In genomic region chr4:158255727-158256324, GRCh38 we compare ENCODE assay signal across 8 cellular contexts.
DNase-seq lines count a peak whose midpoint lies in the region; ATAC-seq, FAIRE-seq and TF ChIP-seq lines count a peak whose summit lies in the region.

No MANE protein-coding gene starts in this region.

- H4K20me1 ChIP-seq in DOHH2 (ENCODE audit: control insufficient read depth, insufficient read depth, low read depth, low read length) = no peaks in the 10 kb centered on the region
- no peaks in the 10 kb centered on the region for H4K20me1 ChIP-seq in OCI-LY1 (ENCODE audit: insufficient read depth, low read length)

- H3K27ac Mint-ChIP-seq in nephron = no peak overlapping the region

- H3K4me1 ChIP-seq in DOHH2 (ENCODE audit: control insufficient read depth, low read length) (no peaks in the 10 kb centered on the region), OCI-LY1 (ENCODE audit: insufficient read depth, low read length, severe bottlenecking) (peaks cover 3% of the 10 kb centered on the region)

- no peaks in the 10 kb centered on the region for H3K36me3 Mint-ChIP-seq in nephron (ENCODE audit: low read depth)

- H3K4me3 ChIP-seq in DOHH2 (ENCODE audit: low read length) (no peak overlapping the region), OCI-LY1 (ENCODE audit: low read depth, low read length, poor library complexity, severe bottlenecking) (no peak overlapping the region)

- no peak overlapping the region for H3K4me3 Mint-ChIP-seq in nephron

- no peaks in the 10 kb centered on the region for H3K9me2 ChIP-seq in DOHH2 (replicated peaks; ENCODE audit: control insufficient read depth, low read length)
- no peaks in the 10 kb centered on the region for H3K9me2 ChIP-seq in OCI-LY1 (ENCODE audit: low read depth, low read length)

- TF ChIP-seq CTCF in DOHH2 (IDR thresholded peaks at IDR 0.05; ENCODE audit: low read depth, low read length, poor library complexity, severe bottlenecking) (peak; percentile 59), OCI-LY1 (IDR thresholded peaks at IDR 0.05; ENCODE audit: low read length) (peak; percentile 63), nephron (IDR thresholded peaks at IDR 0.05; ENCODE audit: unreplicated experiment in 3 of 3) (peak; percentile 74 to 82 (median 80))

- no peaks in the 10 kb centered on the region for H3K4me1 Mint-ChIP-seq in nephron

- peak; percentile 89 for FAIRE-seq in endometrium (lab: Jason Lieb, UNC)

- H3K27ac ChIP-seq in DOHH2 (ENCODE audit: low read depth, low read length) (no peak overlapping the region), OCI-LY1 (ENCODE audit: low read depth, low read length, poor library complexity, severe bottlenecking) (no peak overlapping the region)

- peak; percentile 48 for ATAC-seq in GM19468 (IDR thresholded peaks at IDR 0.05; ENCODE audit: extremely low read depth, unreplicated experiment)
- peak; percentile 60 for ATAC-seq in HG03460 (IDR thresholded peaks at IDR 0.05; ENCODE audit: unreplicated experiment)

- H3K27me3 Mint-ChIP-seq in nephron (ENCODE audit: low read depth) = no peaks in the 10 kb centered on the region

- H3F3A ChIP-seq in DOHH2 (ENCODE audit: control insufficient read depth, insufficient read depth) (no peaks in the 10 kb centered on the region), OCI-LY1 (ENCODE audit: insufficient read depth, low read length) (no peaks in the 10 kb centered on the region)

- H3K36me3 ChIP-seq in DOHH2 (ENCODE audit: control insufficient read depth, low read length) (no peaks in the 10 kb centered on the region), OCI-LY1 (ENCODE audit: insufficient read depth, low read length) (no peaks in the 10 kb centered on the region)

- H3K27me3 ChIP-seq in DOHH2 (ENCODE audit: control insufficient read depth, low read length) (no peaks in the 10 kb centered on the region), OCI-LY1 (ENCODE audit: insufficient read depth, low read length) (no peaks in the 10 kb centered on the region)

- no peaks in the 10 kb centered on the region for H3K79me2 ChIP-seq in DOHH2 (ENCODE audit: control insufficient read depth, low read length)
- no peaks in the 10 kb centered on the region for H3K79me2 ChIP-seq in OCI-LY1 (ENCODE audit: insufficient read depth, low read length)

- no peak for DNase-seq in effector CD8-positive, alpha-beta T cell (lab: John Stamatoyannopoulos, UW)
- no peak for DNase-seq in cortex of kidney (lab: John Stamatoyannopoulos, UW)

- H3K9ac ChIP-seq in OCI-LY1 (ENCODE audit: low read length) = no peak overlapping the region

- H3K9me3 Mint-ChIP-seq in nephron = no peaks in the 10 kb centered on the region

- no peak overlapping the region for H3K4me2 ChIP-seq in DOHH2 (ENCODE audit: low read length)
- H3K4me2 ChIP-seq in OCI-LY1 (ENCODE audit: low read length) = no peak overlapping the region

- H3K9me3 ChIP-seq in DOHH2 (ENCODE audit: control insufficient read depth, insufficient read depth, low read length) = no peaks in the 10 kb centered on the region
- H3K9me3 ChIP-seq in OCI-LY1 (ENCODE audit: low read length) = no peaks in the 10 kb centered on the region

- H2AFZ ChIP-seq in OCI-LY1 (ENCODE audit: low read length) = no peak overlapping the region
